Comparison of ENCODE assay signal across 8 cellular contexts in the genomic region with DNA sequence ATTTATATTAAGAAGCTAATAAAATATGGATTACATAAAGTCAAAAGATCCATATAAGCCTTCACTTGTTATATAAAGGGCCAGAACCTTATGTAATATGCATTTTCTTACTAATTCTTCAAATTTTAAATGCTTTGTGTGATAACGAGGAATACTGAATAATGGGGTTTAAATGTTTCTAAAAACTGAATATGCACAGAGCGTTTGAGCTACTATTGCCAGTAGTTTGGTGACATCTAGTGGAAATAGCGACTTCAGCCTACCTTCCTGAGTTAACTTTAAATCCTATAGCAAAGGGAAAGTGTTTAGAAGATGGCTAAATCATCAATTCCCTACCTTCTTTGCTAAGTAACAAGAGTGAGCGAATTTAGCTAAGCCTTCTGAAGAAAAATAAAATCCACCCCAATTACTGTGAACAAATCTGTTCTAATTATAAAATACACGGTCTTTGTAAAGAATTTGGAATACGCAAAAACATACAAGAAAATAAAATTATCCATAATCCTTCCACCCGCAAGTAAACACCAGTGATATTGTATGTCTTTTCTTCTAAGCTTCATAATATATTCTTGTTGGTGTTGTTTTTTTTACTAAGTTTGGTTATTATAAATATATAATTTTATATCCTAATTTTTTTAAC.
DNase-seq lines count a peak whose midpoint lies in the region; ATAC-seq and TF ChIP-seq lines count a peak whose summit lies in the region.

No MANE protein-coding gene starts in this region.

- no peak overlapping the region for H3K4me2 ChIP-seq in OCI-LY3 (ENCODE audit: low read length)
- H3K4me2 ChIP-seq in fibroblast of lung (ENCODE audit: extremely low read depth, insufficient read depth, low read length): no peak overlapping the region

- H3K27ac Mint-ChIP-seq in type B pancreatic cell: no peak overlapping the region
- H3K27ac Mint-ChIP-seq in activated naive CD4-positive, alpha-beta T cell treated with anti-CD3 and anti-CD28 coated beads for 36 hours: no peak overlapping the region

- H3K4me1 ChIP-seq in OCI-LY3 (ENCODE audit: low read length) (no peaks in the 10 kb centered on the region), fibroblast of lung (ENCODE audit: control insufficient read depth, extremely low read depth, insufficient read depth, low read length) (no peaks in the 10 kb centered on the region), mucosa of descending colon (ENCODE audit: low read depth) (no peaks in the 10 kb centered on the region), ovary (ENCODE audit: insufficient read depth) (no peaks in the 10 kb centered on the region)

- H3K36me3 ChIP-seq in OCI-LY3 (replicated peaks; ENCODE audit: low read depth, low read length): no peaks in the 10 kb centered on the region
- no peaks in the 10 kb centered on the region for H3K36me3 ChIP-seq in fibroblast of lung (ENCODE audit: control insufficient read depth, insufficient read depth, low read length)
- H3K36me3 ChIP-seq in mucosa of descending colon (ENCODE audit: low read depth): no peaks in the 10 kb centered on the region
- no peaks in the 10 kb centered on the region for H3K36me3 ChIP-seq in ovary

- TF ChIP-seq CTCF in C4-2B (conservative IDR thresholded peaks at IDR 0.05) (peak; percentile 84), HL-60 (IDR thresholded peaks at IDR 0.05; ENCODE audit: insufficient read depth, low read length) (peak; percentile 25), OCI-LY3 (IDR thresholded peaks at IDR 0.05; ENCODE audit: low read depth, low read length) (peak; percentile 81), fibroblast of lung (conservative IDR thresholded peaks at IDR 0.05 in 1 of 2, IDR thresholded peaks at IDR 0.05 in 1 of 2; ENCODE audit: low read depth in 1 of 2, low read length in 2 of 2) (peak; percentile 53 to 65), type B pancreatic cell (conservative IDR thresholded peaks at IDR 0.05) (peak; percentile 84), mucosa of descending colon (IDR thresholded peaks at IDR 0.05) (no peak), ovary (IDR thresholded peaks at IDR 0.05) (peak in 1 of 3 donors; percentile 36)

- no peak for TF ChIP-seq EP300 in ovary (IDR thresholded peaks at IDR 0.05)

- H3K79me2 ChIP-seq in OCI-LY3 (ENCODE audit: low read length): no peaks in the 10 kb centered on the region
- no peaks in the 10 kb centered on the region for H3K79me2 ChIP-seq in fibroblast of lung (ENCODE audit: control insufficient read depth, insufficient read depth, low read length)

- intact Hi-C loops in mucosa of descending colon (cut with DNase I, micrococcal nuclease): no loop called here
- intact Hi-C loops in ovary (cut with DNase I): no loop called here
- intact Hi-C loops in activated naive CD4-positive, alpha-beta T cell treated with anti-CD3 and anti-CD28 coated beads for 36 hours (cut with micrococcal nuclease): loop anchor here (5.0 to 10.0 kb wide), 3 partner anchors 66 to 1689 kb away; no protein-coding TSS in a partner anchor

- no peak overlapping the region for H3K27ac ChIP-seq in C4-2B
- no peak overlapping the region for H3K27ac ChIP-seq in HL-60 (replicated peaks)
- no peak overlapping the region for H3K27ac ChIP-seq in OCI-LY3 (ENCODE audit: low read length)
- no peak overlapping the region for H3K27ac ChIP-seq in fibroblast of lung (ENCODE audit: insufficient read depth, low read length)
- H3K27ac ChIP-seq in ovary: no peak overlapping the region

- no peak overlapping the region for H3K9ac ChIP-seq in OCI-LY3 (ENCODE audit: low read length)
- no peak overlapping the region for H3K9ac ChIP-seq in fibroblast of lung (ENCODE audit: insufficient read depth, low read length)

- peaks cover 5% of the 10 kb centered on the region for H3K4me1 Mint-ChIP-seq in type B pancreatic cell (ENCODE audit: unreplicated experiment)
- H3K4me1 Mint-ChIP-seq in activated naive CD4-positive, alpha-beta T cell treated with anti-CD3 and anti-CD28 coated beads for 36 hours (ENCODE audit: low read depth): no peaks in the 10 kb centered on the region

- H3K27me3 ChIP-seq in HL-60 (ENCODE audit: insufficient read depth, poor library complexity, severe bottlenecking) (peaks cover 20% of the 10 kb centered on the region), OCI-LY3 (ENCODE audit: low read depth, low read length) (no peaks in the 10 kb centered on the region), fibroblast of lung (ENCODE audit: control insufficient read depth, insufficient read depth, low read length) (peaks cover 2% of the 10 kb centered on the region), ovary (no peaks in the 10 kb centered on the region)

- no peak for DNase-seq in HL-60 (ENCODE audit: low read depth in 1 of 2, low spot score in 1 of 2)
- DNase-seq in fibroblast of lung (ENCODE audit: low read depth in 2 of 2): peak; percentile 32 to 66
- no peak for DNase-seq in type B pancreatic cell (ENCODE audit: extremely low spot score, unreplicated experiment)
- no peak for DNase-seq in mucosa of descending colon
- DNase-seq in ovary: no peak
- DNase-seq in activated naive CD4-positive, alpha-beta T cell treated with anti-CD3 and anti-CD28 coated beads for 36 hours: no peak

- TF ChIP-seq POLR2A in ovary (IDR thresholded peaks at IDR 0.05): no peak

- H3K27me3 Mint-ChIP-seq in type B pancreatic cell: peaks cover 3% of the 10 kb centered on the region
- peaks cover 2% of the 10 kb centered on the region for H3K27me3 Mint-ChIP-seq in activated naive CD4-positive, alpha-beta T cell treated with anti-CD3 and anti-CD28 coated beads for 36 hours (ENCODE audit: low read depth)

- H3K4me3 ChIP-seq in HL-60 (replicated peaks; ENCODE audit: insufficient read depth, low read length): no peak overlapping the region
- H3K4me3 ChIP-seq in OCI-LY3 (ENCODE audit: low read length): no peak overlapping the region
- no peak overlapping the region for H3K4me3 ChIP-seq in fibroblast of lung (replicated peaks in 1 of 4; ENCODE audit: control extremely low read depth in 1 of 4, insufficient read depth in 1 of 4, low read depth in 3 of 4, low read length in 4 of 4)
- no peak overlapping the region for H3K4me3 ChIP-seq in mucosa of descending colon
- H3K4me3 ChIP-seq in ovary: no peak overlapping the region

- H3K9me3 ChIP-seq in OCI-LY3 (ENCODE audit: insufficient read depth, low read length): no peaks in the 10 kb centered on the region
- no peaks in the 10 kb centered on the region for H3K9me3 ChIP-seq in fibroblast of lung (ENCODE audit: control insufficient read depth, insufficient read depth, low read depth, low read length)
- H3K9me3 ChIP-seq in mucosa of descending colon: no peaks in the 10 kb centered on the region
- no peaks in the 10 kb centered on the region for H3K9me3 ChIP-seq in ovary

- no peaks in the 10 kb centered on the region for H3K36me3 Mint-ChIP-seq in type B pancreatic cell
- no peaks in the 10 kb centered on the region for H3K36me3 Mint-ChIP-seq in activated naive CD4-positive, alpha-beta T cell treated with anti-CD3 and anti-CD28 coated beads for 36 hours (ENCODE audit: low read depth)

- no peaks in the 10 kb centered on the region for H4K20me1 ChIP-seq in OCI-LY3 (ENCODE audit: insufficient read depth, low read length)
- H4K20me1 ChIP-seq in fibroblast of lung (ENCODE audit: control insufficient read depth, extremely low read depth, insufficient read depth, low read length): no peaks in the 10 kb centered on the region

- CTCF ChIA-PET in activated naive CD4-positive, alpha-beta T cell treated with anti-CD3 and anti-CD28 coated beads for 36 hours (lab: Charles Lee): interaction anchor here (0.8 to 2.2 kb wide), 3 partner anchors 11 to 75 kb away, joined by 3 to 12 read pairs (median 3); no protein-coding TSS in a partner anchor

- H2AFZ ChIP-seq in OCI-LY3 (ENCODE audit: low read depth, low read length) (no peak overlapping the region), fibroblast of lung (ENCODE audit: low read length) (no peak overlapping the region)

- WGBS in ovary, 3 donors: 42 to 45% (median 42%) methylated on average over 7 of the region's 7 CpGs

- no peak overlapping the region for H3K4me3 Mint-ChIP-seq in type B pancreatic cell
- H3K4me3 Mint-ChIP-seq in activated naive CD4-positive, alpha-beta T cell treated with anti-CD3 and anti-CD28 coated beads for 36 hours: no peak overlapping the region

- no peaks in the 10 kb centered on the region for H3K9me3 Mint-ChIP-seq in type B pancreatic cell
- H3K9me3 Mint-ChIP-seq in activated naive CD4-positive, alpha-beta T cell treated with anti-CD3 and anti-CD28 coated beads for 36 hours: no peaks in the 10 kb centered on the region

- ATAC-seq in mucosa of descending colon: no peak

Comparison
In these comparisons a context has a peak if more than half of its experiments do, and no peak if none do; other contexts are left out.
1. DNase-seq: peak in fibroblast of lung (2 of 2); none in HL-60 (0 of 2), type B pancreatic cell (single experiment), mucosa of descending colon (0 of 3), ovary (0 of 5) and activated naive CD4-positive, alpha-beta T cell treated with anti-CD3 and anti-CD28 coated beads for 36 hours (single experiment).